1 cellular context compared by ENCODE assay signal in the genomic region with DNA sequence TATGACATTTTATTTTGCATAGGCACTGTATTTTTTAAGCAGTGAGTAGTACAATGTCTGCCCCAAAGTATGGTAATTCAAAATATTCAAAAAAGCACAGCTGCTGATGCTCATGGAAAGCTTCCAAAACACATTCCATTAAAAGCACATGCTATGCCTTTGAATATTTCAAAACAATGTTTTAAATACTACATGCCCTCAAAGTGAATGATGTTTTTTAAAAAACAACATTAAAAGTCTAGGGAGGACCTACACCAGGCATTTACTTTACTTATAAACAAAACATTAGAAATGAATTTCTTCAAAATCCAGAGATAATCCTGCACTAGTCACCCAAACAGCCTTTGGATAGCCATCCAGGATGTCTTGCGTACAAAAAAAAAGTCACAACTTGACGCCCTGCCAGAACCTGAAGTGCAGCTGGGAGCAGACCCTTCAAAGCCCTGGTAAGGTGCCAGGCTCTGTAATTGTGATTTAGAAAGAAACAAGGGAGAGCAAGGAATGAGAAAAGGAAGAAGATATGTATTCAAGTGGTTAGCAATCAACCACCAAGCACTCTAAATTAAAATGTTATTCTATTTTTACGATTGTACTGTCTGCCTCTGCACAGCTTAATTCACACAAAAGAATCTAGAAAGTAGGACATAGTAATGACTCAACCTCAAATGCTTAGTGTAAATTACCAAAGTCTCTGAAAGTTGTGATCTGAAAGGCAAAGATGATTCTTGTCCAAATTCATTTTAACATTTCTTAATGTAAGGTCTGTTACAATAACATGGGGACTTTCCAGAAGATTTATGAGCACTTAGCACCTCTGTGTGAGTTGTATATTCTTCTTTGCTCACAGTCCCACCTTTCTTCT.
TF ChIP-seq lines count a peak whose summit lies in the region.

No MANE protein-coding gene starts in this region.

TF ChIP-seq in HepG2, 621 proteins besides CTCF, POLR2A, EP300 and RAD21 (continued from another document):
- TF ChIP-seq CBX2 (IDR thresholded peaks at IDR 0.05; ENCODE audit: low read depth, low read length) = no peak
- TF ChIP-seq CBX2 (CRISPR knock-in tag; IDR thresholded peaks at IDR 0.05; ENCODE audit: low read depth) = no peak
- TF ChIP-seq ZNF260 (CRISPR knock-in tag; IDR thresholded peaks at IDR 0.05; ENCODE audit: borderline replicate concordance, low read depth) = no peak
- no peak for TF ChIP-seq ZFP1 (CRISPR knock-in tag; IDR thresholded peaks at IDR 0.05)
- TF ChIP-seq, protein P1, sequence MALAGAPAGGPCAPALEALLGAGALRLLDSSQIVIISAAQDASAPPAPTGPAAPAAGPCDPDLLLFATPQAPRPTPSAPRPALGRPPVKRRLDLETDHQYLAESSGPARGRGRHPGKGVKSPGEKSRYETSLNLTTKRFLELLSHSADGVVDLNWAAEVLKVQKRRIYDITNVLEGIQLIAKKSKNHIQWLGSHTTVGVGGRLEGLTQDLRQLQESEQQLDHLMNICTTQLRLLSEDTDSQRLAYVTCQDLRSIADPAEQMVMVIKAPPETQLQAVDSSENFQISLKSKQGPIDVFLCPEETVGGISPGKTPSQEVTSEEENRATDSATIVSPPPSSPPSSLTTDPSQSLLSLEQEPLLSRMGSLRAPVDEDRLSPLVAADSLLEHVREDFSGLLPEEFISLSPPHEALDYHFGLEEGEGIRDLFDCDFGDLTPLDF (CRISPR knock-in tag; IDR thresholded peaks at IDR 0.05) = no peak
- TF ChIP-seq ZNF496 (CRISPR knock-in tag; IDR thresholded peaks at IDR 0.05; ENCODE audit: insufficient replicate concordance) = no peak
- TF ChIP-seq GTF2F1 (IDR thresholded peaks at IDR 0.05; ENCODE audit: low read length) = no peak
- TF ChIP-seq ZMYM2 (CRISPR knock-in tag; IDR thresholded peaks at IDR 0.05) = no peak
- no peak for TF ChIP-seq ZNF850 (CRISPR knock-in tag; conservative IDR thresholded peaks at IDR 0.05)
